ENCODE assay signal across 8 cellular contexts in the genomic region with DNA sequence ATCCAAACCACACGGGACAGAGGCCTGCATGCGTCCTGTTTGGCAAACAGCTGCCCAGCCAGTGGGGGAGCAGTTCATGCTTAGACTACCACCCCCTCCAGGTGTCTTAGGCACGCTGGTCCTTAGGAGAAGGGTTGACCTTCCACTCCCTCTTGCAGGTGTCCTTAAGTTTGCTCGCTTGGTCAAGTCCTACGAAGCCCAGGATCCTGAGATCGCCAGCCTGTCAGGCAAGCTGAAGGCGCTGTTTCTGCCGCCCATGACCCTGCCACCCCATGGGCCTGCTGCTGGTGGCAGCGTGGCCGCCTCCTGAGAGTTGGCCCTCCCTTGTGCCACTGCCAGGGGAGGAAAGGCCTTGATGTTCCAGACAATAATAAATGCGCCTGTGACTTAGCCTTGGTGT. TPM values are rescaled to one million over a fixed set of nuclear protein-coding genes. Genes with fewer than 3 reads are reported as not detected.
A peak's percentile ranks its signal among the peaks of the same experiment; 100 is the strongest.
DNase-seq lines count a peak whose midpoint lies in the region; ATAC-seq and TF ChIP-seq lines count a peak whose summit lies in the region.

No MANE protein-coding gene starts in this region.

- no peak for ATAC-seq in HG02759 (IDR thresholded peaks at IDR 0.05; ENCODE audit: unreplicated experiment)

- no peaks in the 10 kb centered on the region for H3K27me3 ChIP-seq in kidney epithelial cell (ENCODE audit: control insufficient read depth, insufficient read depth, low read length)

- peak overlapping the region; percentile 23 for H3K4me3 ChIP-seq in kidney epithelial cell (ENCODE audit: low read depth, low read length)

- H3K4me1 Mint-ChIP-seq in activated naive CD4-positive, alpha-beta T cell treated with anti-CD3 and anti-CD28 coated beads, Interleukin-2, amount 10 ng/mL, durations not matched to agents 7 days and 5 days: peaks cover 77% of the 10 kb centered on the region
- peaks cover 81% of the 10 kb centered on the region for H3K4me1 Mint-ChIP-seq in activated T-helper 1 cell treated with anti-CD3 and anti-CD28 coated beads, Interleukin-12 subunit alpha, Interleukin-12 subunit beta, Interleukin-2, Interleukin-4 antibody, amounts not matched to agents 30 ng/mL and 10 ng/mL and 1 ng/mL, durations not matched to agents 14 hours and 24 hours and 36 hours (ENCODE audit: low read depth)
- peaks cover under 1% of the 10 kb centered on the region for H3K4me1 Mint-ChIP-seq in type B pancreatic cell (ENCODE audit: unreplicated experiment)

- H3K4me3 Mint-ChIP-seq in activated naive CD4-positive, alpha-beta T cell treated with anti-CD3 and anti-CD28 coated beads, Interleukin-2, amount 10 ng/mL, durations not matched to agents 7 days and 5 days: peak overlapping the region; percentile 84
- H3K4me3 Mint-ChIP-seq in activated T-helper 1 cell treated with anti-CD3 and anti-CD28 coated beads, Interleukin-12 subunit alpha, Interleukin-12 subunit beta, Interleukin-2, Interleukin-4 antibody, amounts not matched to agents 30 ng/mL and 10 ng/mL and 1 ng/mL, durations not matched to agents 14 hours and 24 hours and 36 hours: peak overlapping the region; percentile 96
- peak overlapping the region; percentile 98 for H3K4me3 Mint-ChIP-seq in type B pancreatic cell

- DNase-seq in activated naive CD4-positive, alpha-beta T cell treated with anti-CD3 and anti-CD28 coated beads, Interleukin-2, amount 10 ng/mL, durations not matched to agents 7 days and 5 days: no peak
- no peak for DNase-seq in activated naive CD4-positive, alpha-beta T cell treated with anti-CD3 and anti-CD28 coated beads, Interleukin-2, amount 50 U/mL, for 16 hours
- DNase-seq in activated T-helper 1 cell treated with anti-CD3 and anti-CD28 coated beads, Interleukin-12 subunit alpha, Interleukin-12 subunit beta, Interleukin-2, Interleukin-4 antibody, amounts not matched to agents 30 ng/mL and 10 ng/mL and 1 ng/mL, durations not matched to agents 14 hours and 24 hours and 36 hours (ENCODE audit: low spot score): no peak
- DNase-seq in kidney epithelial cell (ENCODE audit: low read depth) (no peak), type B pancreatic cell (ENCODE audit: extremely low spot score, unreplicated experiment) (no peak), NCI-H1092 (lab: John Stamatoyannopoulos, UW) (no peak), ureter (ENCODE audit: low spot score) (no peak)

- intact Hi-C loops in activated T-helper 1 cell treated with anti-CD3 and anti-CD28 coated beads, Interleukin-12 subunit alpha, Interleukin-12 subunit beta, Interleukin-2, Interleukin-4 antibody, amounts not matched to agents 30 ng/mL and 10 ng/mL and 1 ng/mL, durations not matched to agents 14 hours and 24 hours and 36 hours (cut with micrococcal nuclease): loop anchor here (1.0 to 10.0 kb wide), 2 partner anchors 7 to 411 kb away; a partner anchor contains a TSS

- peak overlapping the region; percentile 96 for H3K27ac Mint-ChIP-seq in activated naive CD4-positive, alpha-beta T cell treated with anti-CD3 and anti-CD28 coated beads, Interleukin-2, amount 10 ng/mL, durations not matched to agents 7 days and 5 days
- peak overlapping the region; percentile 95 for H3K27ac Mint-ChIP-seq in activated T-helper 1 cell treated with anti-CD3 and anti-CD28 coated beads, Interleukin-12 subunit alpha, Interleukin-12 subunit beta, Interleukin-2, Interleukin-4 antibody, amounts not matched to agents 30 ng/mL and 10 ng/mL and 1 ng/mL, durations not matched to agents 14 hours and 24 hours and 36 hours
- H3K27ac Mint-ChIP-seq in type B pancreatic cell: peak overlapping the region; percentile 99

- CTCF ChIA-PET in activated naive CD4-positive, alpha-beta T cell treated with anti-CD3 and anti-CD28 coated beads, Interleukin-2, amount 10 ng/mL, durations not matched to agents 7 days and 5 days (lab: Charles Lee): interaction anchor here (1.3 to 16.3 kb wide), 12 partner anchors 15 to 167 kb away, joined by 4 to 491 read pairs (median 8); a partner anchor contains a TSS

- peaks cover 13% of the 10 kb centered on the region for H3K36me3 Mint-ChIP-seq in activated naive CD4-positive, alpha-beta T cell treated with anti-CD3 and anti-CD28 coated beads, Interleukin-2, amount 10 ng/mL, durations not matched to agents 7 days and 5 days
- H3K36me3 Mint-ChIP-seq in activated T-helper 1 cell treated with anti-CD3 and anti-CD28 coated beads, Interleukin-12 subunit alpha, Interleukin-12 subunit beta, Interleukin-2, Interleukin-4 antibody, amounts not matched to agents 30 ng/mL and 10 ng/mL and 1 ng/mL, durations not matched to agents 14 hours and 24 hours and 36 hours (ENCODE audit: low read depth): peaks cover 14% of the 10 kb centered on the region
- peaks cover 13% of the 10 kb centered on the region for H3K36me3 Mint-ChIP-seq in type B pancreatic cell

- TF ChIP-seq CTCF in kidney epithelial cell (IDR thresholded peaks at IDR 0.05; ENCODE audit: insufficient read depth, low read length, poor library complexity, severe bottlenecking): no peak
- no peak for TF ChIP-seq CTCF in type B pancreatic cell (conservative IDR thresholded peaks at IDR 0.05)

- H3K9me3 Mint-ChIP-seq in activated naive CD4-positive, alpha-beta T cell treated with anti-CD3 and anti-CD28 coated beads, Interleukin-2, amount 10 ng/mL, durations not matched to agents 7 days and 5 days: no peaks in the 10 kb centered on the region
- no peaks in the 10 kb centered on the region for H3K9me3 Mint-ChIP-seq in activated T-helper 1 cell treated with anti-CD3 and anti-CD28 coated beads, Interleukin-12 subunit alpha, Interleukin-12 subunit beta, Interleukin-2, Interleukin-4 antibody, amounts not matched to agents 30 ng/mL and 10 ng/mL and 1 ng/mL, durations not matched to agents 14 hours and 24 hours and 36 hours
- H3K9me3 Mint-ChIP-seq in type B pancreatic cell: no peaks in the 10 kb centered on the region

- H3K36me3 ChIP-seq in kidney epithelial cell (ENCODE audit: control insufficient read depth, insufficient read depth, low read length): peaks cover 1% of the 10 kb centered on the region

- H3K27me3 Mint-ChIP-seq in activated naive CD4-positive, alpha-beta T cell treated with anti-CD3 and anti-CD28 coated beads, Interleukin-2, amount 10 ng/mL, durations not matched to agents 7 days and 5 days: no peaks in the 10 kb centered on the region
- no peaks in the 10 kb centered on the region for H3K27me3 Mint-ChIP-seq in activated T-helper 1 cell treated with anti-CD3 and anti-CD28 coated beads, Interleukin-12 subunit alpha, Interleukin-12 subunit beta, Interleukin-2, Interleukin-4 antibody, amounts not matched to agents 30 ng/mL and 10 ng/mL and 1 ng/mL, durations not matched to agents 14 hours and 24 hours and 36 hours (ENCODE audit: insufficient read depth)
- H3K27me3 Mint-ChIP-seq in type B pancreatic cell: peaks cover 9% of the 10 kb centered on the region

RNA-seq across cellular contexts. Expression of a gene that starts 1.8 kb away (rescaled TPM):
- 190 and 197 TPM in 2 replicates for total RNA-seq in activated T-helper 1 cell treated with anti-CD3 and anti-CD28 coated beads, Interleukin-12 subunit alpha, Interleukin-12 subunit beta, Interleukin-2, Interleukin-4 antibody, amounts not matched to agents 30 ng/mL and 10 ng/mL and 1 ng/mL, durations not matched to agents 14 hours and 24 hours and 36 hours
- 216 and 236 TPM in 2 replicates for total RNA-seq in kidney epithelial cell
- 220 and 275 TPM in 2 replicates for total RNA-seq in type B pancreatic cell (ENCODE audit: low replicate concordance)
- 172 TPM for total RNA-seq in ureter

RNA-seq across cellular contexts. Expression of a gene that starts 2.0 kb away (rescaled TPM):
- not detected in 2 replicates for total RNA-seq in activated T-helper 1 cell treated with anti-CD3 and anti-CD28 coated beads, Interleukin-12 subunit alpha, Interleukin-12 subunit beta, Interleukin-2, Interleukin-4 antibody, amounts not matched to agents 30 ng/mL and 10 ng/mL and 1 ng/mL, durations not matched to agents 14 hours and 24 hours and 36 hours
- total RNA-seq in kidney epithelial cell (not detected in 2 replicates), type B pancreatic cell (ENCODE audit: low replicate concordance) (not detected in 2 replicates), ureter (not detected)

RNA-seq across cellular contexts. Expression of a gene that starts 5.5 kb away (rescaled TPM):
- 332 and 341 TPM in 2 replicates for total RNA-seq in activated T-helper 1 cell treated with anti-CD3 and anti-CD28 coated beads, Interleukin-12 subunit alpha, Interleukin-12 subunit beta, Interleukin-2, Interleukin-4 antibody, amounts not matched to agents 30 ng/mL and 10 ng/mL and 1 ng/mL, durations not matched to agents 14 hours and 24 hours and 36 hours
- total RNA-seq in kidney epithelial cell (17.0 and 31.3 TPM in 2 replicates), type B pancreatic cell (ENCODE audit: low replicate concordance) (15.6 and 61.0 TPM in 2 replicates), ureter (40.4 TPM)

RNA-seq across cellular contexts. Expression of a gene that starts 17.9 kb away (rescaled TPM):
- 70.8 and 71.2 TPM in 2 replicates for total RNA-seq in activated T-helper 1 cell treated with anti-CD3 and anti-CD28 coated beads, Interleukin-12 subunit alpha, Interleukin-12 subunit beta, Interleukin-2, Interleukin-4 antibody, amounts not matched to agents 30 ng/mL and 10 ng/mL and 1 ng/mL, durations not matched to agents 14 hours and 24 hours and 36 hours
- total RNA-seq in kidney epithelial cell (32.7 and 38.6 TPM in 2 replicates), type B pancreatic cell (ENCODE audit: low replicate concordance) (131 and 139 TPM in 2 replicates), ureter (112 TPM)

RNA-seq across cellular contexts. Expression of a gene that starts 24.9 kb away (rescaled TPM):
- 456 and 469 TPM in 2 replicates for total RNA-seq in activated T-helper 1 cell treated with anti-CD3 and anti-CD28 coated beads, Interleukin-12 subunit alpha, Interleukin-12 subunit beta, Interleukin-2, Interleukin-4 antibody, amounts not matched to agents 30 ng/mL and 10 ng/mL and 1 ng/mL, durations not matched to agents 14 hours and 24 hours and 36 hours
- total RNA-seq in kidney epithelial cell (360 and 474 TPM in 2 replicates), type B pancreatic cell (ENCODE audit: low replicate concordance) (252 and 377 TPM in 2 replicates), ureter (221 TPM)
